In the genomic region with DNA sequence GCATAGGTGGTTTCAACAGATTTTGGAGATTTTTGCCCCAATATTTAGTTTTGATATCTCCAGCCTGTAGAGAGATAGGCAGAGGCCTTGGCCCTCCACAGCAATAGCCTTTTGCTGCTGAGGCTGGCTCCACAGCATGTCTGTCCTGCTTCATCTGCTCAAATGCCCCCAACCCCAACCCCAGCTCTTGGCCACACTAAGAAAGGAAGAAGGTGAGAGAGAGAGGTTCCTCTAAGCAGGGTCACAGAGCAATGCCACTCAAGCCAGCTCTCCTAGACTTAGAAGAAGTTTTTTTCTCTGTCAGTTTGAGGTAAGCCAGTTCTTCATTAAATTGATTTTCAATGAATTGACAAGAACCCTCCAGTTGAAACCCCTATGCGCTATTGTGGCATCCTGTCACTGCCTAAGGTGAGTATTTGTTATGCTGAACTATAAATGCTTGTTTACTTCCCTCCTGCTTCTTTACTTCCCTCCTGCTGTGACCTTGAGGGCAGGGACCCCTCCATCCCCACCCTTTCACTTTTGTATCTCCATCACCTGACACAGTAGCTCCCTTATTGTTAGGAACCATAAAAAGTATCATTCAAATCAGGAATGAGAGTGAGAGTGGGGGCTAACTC, we compare ENCODE assay signal across 6 cellular contexts.
"Had no signal": no experiment of that assay in that cellular context is flagged by ENCODE, and none has a peak within 500 bp of the region (broad histone marks: within the 10 kb centered on the region; RNA-seq: fewer than 3 reads in every experiment).

No MANE protein-coding gene starts in this region.

- DNase-seq: GOT3, H7, HCEC 1CT, KBM-7 had no signal

- H3K27ac Mint-ChIP-seq: IgD-negative memory B cell had no signal

- H3K27ac ChIP-seq: HL-60 had no signal

- H3K36me3 Mint-ChIP-seq: IgD-negative memory B cell had no signal
